ENCODE assay signal across 8 cellular contexts in the genomic region with DNA sequence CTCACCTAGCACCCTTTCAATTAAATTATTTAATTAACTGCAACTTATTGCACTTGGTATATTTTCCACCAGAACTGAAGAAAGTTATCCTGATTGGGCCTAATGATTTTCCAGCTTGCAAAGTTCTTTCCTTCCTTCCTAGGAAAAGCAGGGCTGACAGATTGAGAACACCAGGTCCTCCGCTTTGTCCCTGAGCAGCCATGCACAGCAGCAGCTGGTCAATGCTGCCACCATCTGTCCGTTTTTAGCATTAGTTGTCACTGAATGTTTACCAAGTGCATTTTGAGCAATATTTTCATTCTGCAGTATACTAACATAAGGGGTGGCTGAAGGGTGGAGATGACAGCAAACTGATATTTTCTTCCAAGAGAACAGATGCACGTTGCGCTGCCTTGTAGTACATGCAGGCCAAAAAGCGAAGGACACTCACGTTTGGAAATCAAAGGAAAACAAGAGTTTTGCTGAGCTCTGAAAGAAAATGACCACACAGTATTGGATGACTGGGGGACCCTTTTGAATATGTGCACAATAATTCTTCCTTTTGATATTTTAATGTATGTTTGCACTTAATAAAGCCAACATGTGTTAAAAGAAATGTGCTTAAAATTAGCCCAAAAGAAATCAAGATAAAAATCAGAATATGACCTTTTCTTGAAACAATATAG.
DNase-seq lines count a peak whose midpoint lies in the region; ATAC-seq and TF ChIP-seq lines count a peak whose summit lies in the region.

No MANE protein-coding gene starts in this region.

- no peaks in the 10 kb centered on the region for H3K9me3 ChIP-seq in DOHH2 (ENCODE audit: control insufficient read depth, insufficient read depth, low read length)

- H3K27me3 ChIP-seq in DOHH2 (ENCODE audit: control insufficient read depth, low read length): no peaks in the 10 kb centered on the region

- H4K20me1 ChIP-seq in DOHH2 (ENCODE audit: control insufficient read depth, insufficient read depth, low read depth, low read length): no peaks in the 10 kb centered on the region

- H3K4me3 ChIP-seq in DOHH2 (ENCODE audit: low read length): no peak overlapping the region

- DNase-seq in LHCN-M2 (ENCODE audit: low read depth) (peak; percentile 81), RPMI7951 (ENCODE audit: low read depth) (peak; percentile 75), epidermal melanocyte (ENCODE audit: insufficient read length, low spot score) (peak; percentile 68), midbrain (lab: John Stamatoyannopoulos, UW) (peak; percentile 78)
- no peak for DNase-seq in effector CD4-positive, alpha-beta T cell
- no peak for DNase-seq in stimulated activated CD4-positive, alpha-beta T cell treated with anti-CD3 and anti-CD28 coated beads, Interleukin-4, amount 100 ng/mL, for 24 hours

- H3K36me3 ChIP-seq in DOHH2 (ENCODE audit: control insufficient read depth, low read length): no peaks in the 10 kb centered on the region

- peak; percentile 59 for ATAC-seq in GM21423 (IDR thresholded peaks at IDR 0.05; ENCODE audit: unreplicated experiment)

- no peak overlapping the region for H3K27ac ChIP-seq in DOHH2 (ENCODE audit: low read depth, low read length)

- no peaks in the 10 kb centered on the region for H3K9me2 ChIP-seq in DOHH2 (replicated peaks; ENCODE audit: control insufficient read depth, low read length)

- TF ChIP-seq CTCF in DOHH2 (IDR thresholded peaks at IDR 0.05; ENCODE audit: low read depth, low read length, poor library complexity, severe bottlenecking): peak; percentile 60

- H3K4me1 ChIP-seq in DOHH2 (ENCODE audit: control insufficient read depth, low read length): no peaks in the 10 kb centered on the region

- no peaks in the 10 kb centered on the region for H3K79me2 ChIP-seq in DOHH2 (ENCODE audit: control insufficient read depth, low read length)

- no peak overlapping the region for H3K4me2 ChIP-seq in DOHH2 (ENCODE audit: low read length)

- no peaks in the 10 kb centered on the region for H3F3A ChIP-seq in DOHH2 (ENCODE audit: control insufficient read depth, insufficient read depth)

Comparison
In these comparisons a context has a peak if more than half of its experiments do, and no peak if none do; other contexts are left out.
1. DNase-seq: peak in LHCN-M2 (single experiment), RPMI7951 (single experiment), epidermal melanocyte (single experiment) and midbrain (single experiment); none in effector CD4-positive, alpha-beta T cell (single experiment) and stimulated activated CD4-positive, alpha-beta T cell treated with anti-CD3 and anti-CD28 coated beads, Interleukin-4, amount 100 ng/mL, for 24 hours (single experiment).